ENCODE assay signal across 21 cellular contexts in the genomic region with DNA sequence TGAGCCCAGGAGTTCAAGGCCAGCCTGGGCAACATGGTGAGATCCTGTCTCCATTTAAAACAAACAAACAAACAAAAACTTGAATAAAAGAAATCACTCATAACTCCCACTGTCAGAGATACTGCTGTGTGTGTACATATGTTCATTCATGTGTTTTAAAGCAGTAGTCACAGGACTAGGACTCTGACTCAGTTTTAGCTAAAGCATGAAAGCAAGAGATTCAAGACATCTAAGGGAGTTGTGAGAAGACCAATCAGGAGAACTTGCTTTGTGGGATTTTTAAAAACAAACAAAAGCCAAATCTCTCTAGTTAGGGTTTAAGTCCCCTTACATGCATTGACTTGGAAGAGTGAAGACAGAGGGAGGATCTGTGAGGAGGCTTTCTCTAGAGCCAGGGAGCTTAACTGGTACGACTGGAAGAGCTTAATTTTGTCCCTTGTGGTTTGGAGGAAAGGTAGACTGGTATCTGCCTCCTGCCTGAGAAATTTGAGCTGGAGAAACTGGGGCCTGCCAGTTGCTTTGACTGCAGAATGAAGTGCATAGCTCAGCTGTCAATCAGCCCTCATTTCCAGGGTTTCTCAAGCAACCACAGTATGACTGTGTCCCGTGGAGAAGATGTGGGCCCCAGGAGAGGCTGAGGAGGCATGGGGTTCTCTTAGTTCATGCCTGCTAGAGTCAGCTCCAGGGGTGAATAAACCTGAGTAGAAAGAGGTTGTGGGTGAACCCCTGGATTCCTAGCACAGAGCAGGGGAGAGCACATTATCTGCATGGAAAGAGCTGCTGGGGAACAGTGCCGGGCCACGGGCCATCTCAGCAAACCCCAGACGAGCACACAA. TPM values are rescaled to one million over a fixed set of nuclear protein-coding genes. Genes with fewer than 3 reads are reported as not detected.
A peak's percentile ranks its signal among the peaks of the same experiment; 100 is the strongest.
DNase-seq lines count a peak whose midpoint lies in the region; ATAC-seq and TF ChIP-seq lines count a peak whose summit lies in the region.
"Had no signal": no experiment of that assay in that cellular context is flagged by ENCODE, and none has a peak within 500 bp of the region (broad histone marks: within the 10 kb centered on the region; RNA-seq: fewer than 3 reads in every experiment).

No MANE protein-coding gene starts in this region.

- in situ Hi-C loops in GM23248 (cut with MboI) = no loop called here

- H3K4me2 ChIP-seq in GM23248 (ENCODE audit: unreplicated experiment) = no peak overlapping the region
- H3K4me2 ChIP-seq in PC-3 (ENCODE audit: low read length) = no peak overlapping the region

- 61 to 64% methylated on average over 5 of the region's 5 CpGs for WGBS in GM23248 (ENCODE audit: low coverage in 1 of 2, low lambda C conversion rate in 2 of 2, missing lambda C conversion rate in 2 of 2), 2 experiments

- no TSS peak for BruUV-seq in PC-3 (replicated peaks; lab: Mats Ljungman, UMichigan)

- peaks cover 38% of the 10 kb centered on the region for H3K4me1 ChIP-seq in GM23248 (ENCODE audit: insufficient read depth)
- H3K4me1 ChIP-seq in PC-3 (ENCODE audit: insufficient read depth, low read length) = no peaks in the 10 kb centered on the region

- ATAC-seq in PC-3 (peak; percentile 50), HG03045 (IDR thresholded peaks at IDR 0.05; ENCODE audit: unreplicated experiment) (no peak)
- ATAC-seq: activated T-cell treated with anti-CD3 and anti-CD28 coated beads, Interleukin-2, amount 50 U/mL, for 4 hours; gastroesophageal sphincter; HepG2; mucosa of descending colon had no signal

- no peak overlapping the region for H3K4me3 ChIP-seq in GM23248
- H3K4me3 ChIP-seq in PC-3 (ENCODE audit: low read length) = no peak overlapping the region
- H3K4me3 ChIP-seq: gastroesophageal sphincter, mucosa of descending colon had no signal

- H3K9ac ChIP-seq in GM23248 = no peak overlapping the region
- no peak overlapping the region for H3K9ac ChIP-seq in PC-3 (ENCODE audit: low read length)

- no peaks in the 10 kb centered on the region for H3K36me3 ChIP-seq in GM23248 (ENCODE audit: low read depth)
- H3K36me3 ChIP-seq in PC-3 (ENCODE audit: low read depth, low read length) = no peaks in the 10 kb centered on the region; the same call in 1 of the 2 replicates
- H3K36me3 ChIP-seq: gastroesophageal sphincter had no signal

- H3K27me3 ChIP-seq in GM23248 (replicated peaks; ENCODE audit: insufficient read depth) (peaks cover 6% of the 10 kb centered on the region; the same call in 1 of the 2 replicates), PC-3 (ENCODE audit: low read length) (no peaks in the 10 kb centered on the region)
- H3K27me3 ChIP-seq: dorsolateral prefrontal cortex, gastroesophageal sphincter had no signal

- H3F3A ChIP-seq in GM23248 (ENCODE audit: insufficient read depth) (peaks cover 35% of the 10 kb centered on the region), PC-3 (ENCODE audit: low read length, unreplicated experiment) (no peaks in the 10 kb centered on the region)

- no peak for TF ChIP-seq CTCF in PC-3 (conservative IDR thresholded peaks at IDR 0.05; ENCODE audit: low read depth, low read length)
- TF ChIP-seq CTCF in osteocyte (IDR thresholded peaks at IDR 0.05) = no peak

- H3K9me3 ChIP-seq in GM23248 (ENCODE audit: low read depth) = no peaks in the 10 kb centered on the region
- H3K9me3 ChIP-seq in PC-3 (ENCODE audit: low read length) = no peaks in the 10 kb centered on the region
- H3K9me3 ChIP-seq: gastroesophageal sphincter, mucosa of descending colon had no signal

- no peak overlapping the region for H3K27ac ChIP-seq in GM23248
- no peak overlapping the region for H3K27ac ChIP-seq in PC-3 (ENCODE audit: low read length)
- H3K27ac ChIP-seq: dorsolateral prefrontal cortex, gastroesophageal sphincter had no signal

- CTCF ChIA-PET in PC-3 (lab: Charles Lee) = no interaction called here

- H3K79me2 ChIP-seq in GM23248 (ENCODE audit: insufficient read depth) (no peaks in the 10 kb centered on the region), PC-3 (ENCODE audit: low read length) (no peaks in the 10 kb centered on the region)

- peaks cover 42% of the 10 kb centered on the region for H3K4me1 Mint-ChIP-seq in osteocyte (ENCODE audit: unreplicated experiment)

- H3K4me3 Mint-ChIP-seq in osteocyte (ENCODE audit: unreplicated experiment) = no peak overlapping the region
- H3K4me3 Mint-ChIP-seq: activated T-cell treated with anti-CD3 and anti-CD28 coated beads, Interleukin-2, amount 50 U/mL, for 4 hours; immature natural killer cell had no signal

- no peak overlapping the region for H2AFZ ChIP-seq in GM23248
- no peak overlapping the region for H2AFZ ChIP-seq in PC-3 (ENCODE audit: low read length)

- DNase-seq in GM23248 (peak; percentile 16), PC-3 (peak; percentile 49), fibroblast of gingiva (ENCODE audit: low read depth) (peak; percentile 8), osteocyte (ENCODE audit: extremely low spot score, unreplicated experiment) (peak; percentile 60), HPDE6-E6E7 (ENCODE audit: extremely low spot score) (no peak), T-helper 1 cell (no peak), HuH-7 (ENCODE audit: low spot score) (no peak)
- DNase-seq: activated CD4-positive, alpha-beta T cell treated with anti-CD3 and anti-CD28 coated beads for 4 hours; activated T-cell treated with anti-CD3 and anti-CD28 coated beads, Interleukin-2, amount 50 U/mL, for 4 hours; amniotic stem cell; DND-41; dorsolateral prefrontal cortex; immature natural killer cell; mucosa of descending colon; NCI-H1105; NCI-H510A; stimulated activated CD4-positive, alpha-beta T cell treated with anti-CD3 and anti-CD28 coated beads, Interleukin-2, amount 100 ng/mL, for 24 hours; stimulated activated CD8-positive, alpha-beta memory T cell treated with anti-CD3 and anti-CD28 coated beads, Interleukin-4, amount 100 ng/mL, for 48 hours had no signal

- intact Hi-C loops in PC-3 (cut with micrococcal nuclease) = no loop called here

- POLR2A ChIA-PET in PC-3 (lab: Charles Lee; ENCODE audit: unreplicated experiment) = no interaction called here

- H3K27ac Mint-ChIP-seq in osteocyte (ENCODE audit: unreplicated experiment) = no peak overlapping the region
- H3K27ac Mint-ChIP-seq: immature natural killer cell had no signal

- no peaks in the 10 kb centered on the region for H3K9me3 Mint-ChIP-seq in osteocyte (ENCODE audit: unreplicated experiment)
- H3K9me3 Mint-ChIP-seq: activated T-cell treated with anti-CD3 and anti-CD28 coated beads, Interleukin-2, amount 50 U/mL, for 4 hours; immature natural killer cell had no signal

- H3K27me3 Mint-ChIP-seq in osteocyte (ENCODE audit: unreplicated experiment) = no peaks in the 10 kb centered on the region

- no peaks in the 10 kb centered on the region for H4K20me1 ChIP-seq in GM23248 (ENCODE audit: insufficient read depth)
- no peaks in the 10 kb centered on the region for H4K20me1 ChIP-seq in PC-3 (ENCODE audit: low read length)

- no peaks in the 10 kb centered on the region for H3K36me3 Mint-ChIP-seq in osteocyte (ENCODE audit: unreplicated experiment)
- H3K36me3 Mint-ChIP-seq: immature natural killer cell had no signal

- H3K9me2 ChIP-seq in GM23248 (ENCODE audit: insufficient read depth) = no peaks in the 10 kb centered on the region
- H3K9me2 ChIP-seq in PC-3 (replicated peaks; ENCODE audit: low read length) = no peaks in the 10 kb centered on the region

RNA-seq across cellular contexts. Expression of gene EXPH5, which starts 30.6 kb away (rescaled TPM):
- 0.13 TPM in 1 of 2 replicates, not detected in the other for total RNA-seq in GM23248 (2014; rRNA removed; shearing (Covaris generic))
- 0.19 TPM in 1 of 2 replicates, not detected in the other for polyA plus RNA-seq in GM23248 (2016; fragmentation: Nextera tagmentation; extraction: Ambion mirVana)
- total RNA-seq in PC-3 (2014; rRNA removed) (13.5 and 14.1 TPM in 2 replicates), osteocyte (0.59 and 1.5 TPM in 2 replicates)

Comparison
In these comparisons a context has a peak if more than half of its experiments do, and no peak if none do; other contexts are left out.
1. DNase-seq: peak in GM23248 (single experiment), PC-3 (single experiment), fibroblast of gingiva (single experiment) and osteocyte (single experiment); none in HPDE6-E6E7 (single experiment), T-helper 1 cell (0 of 5) and HuH-7 (single experiment).